9 cellular contexts compared by ENCODE assay signal in genomic region chr5:96781031-96781733, GRCh38. TPM values are rescaled to one million over a fixed set of nuclear protein-coding genes. Genes with fewer than 3 reads are reported as not detected.
DNase-seq lines count a peak whose midpoint lies in the region; ATAC-seq and TF ChIP-seq lines count a peak whose summit lies in the region.
"Had no signal": no experiment of that assay in that cellular context is flagged by ENCODE, and none has a peak within 500 bp of the region (broad histone marks: within the 10 kb centered on the region; RNA-seq: fewer than 3 reads in every experiment).

No MANE protein-coding gene starts in this region.

- in situ Hi-C loops in brain microvascular endothelial cell (cut with HindIII; ENCODE audit: low pct_ligation_motif_present, low sequenced_read_pairs): no loop called here

- no peak overlapping the region for H3K4me3 ChIP-seq in LNCaP clone FGC (ENCODE audit: low read depth, low read length)
- H3K4me3 ChIP-seq in brain microvascular endothelial cell (ENCODE audit: low read depth, low read length): no peak overlapping the region
- no peak overlapping the region for H3K4me3 ChIP-seq in mucosa of descending colon

- DNase-seq in AG20443 (ENCODE audit: low spot score) (peak; percentile 32), LNCaP clone FGC (ENCODE audit: low read depth) (peak; percentile 94), brain microvascular endothelial cell (peak; percentile 18), mucosa of descending colon (no peak), iPS-NIHi11 (ENCODE audit: low spot score) (no peak), SIG-M5 (lab: John Stamatoyannopoulos, UW) (no peak)
- DNase-seq: DMS153 had no signal

- peak; percentile 70 for ATAC-seq in mucosa of descending colon
- ATAC-seq in GM21529 (IDR thresholded peaks at IDR 0.05; ENCODE audit: unreplicated experiment): no peak
- ATAC-seq in HG03460 (IDR thresholded peaks at IDR 0.05; ENCODE audit: unreplicated experiment): no peak

- intact Hi-C loops in mucosa of descending colon (cut with DNase I, micrococcal nuclease): no loop called here

- TF ChIP-seq CTCF in LNCaP clone FGC (IDR thresholded peaks at IDR 0.05; ENCODE audit: control insufficient read depth, extremely low read depth, insufficient read depth): no peak
- no peak for TF ChIP-seq CTCF in brain microvascular endothelial cell (IDR thresholded peaks at IDR 0.05; ENCODE audit: low read depth, low read length, missing control alignments)
- no peak for TF ChIP-seq CTCF in mucosa of descending colon (IDR thresholded peaks at IDR 0.05)

- no peaks in the 10 kb centered on the region for H3K9me3 ChIP-seq in mucosa of descending colon

- H3K27ac ChIP-seq in brain microvascular endothelial cell: peak overlapping the region; percentile 76

- H3K36me3 ChIP-seq in brain microvascular endothelial cell (replicated peaks) (peaks cover 49% of the 10 kb centered on the region), mucosa of descending colon (ENCODE audit: low read depth) (peaks cover 6% of the 10 kb centered on the region)

- no peaks in the 10 kb centered on the region for H3K27me3 ChIP-seq in brain microvascular endothelial cell (replicated peaks)

- H3K4me1 ChIP-seq in mucosa of descending colon (ENCODE audit: low read depth): no peaks in the 10 kb centered on the region

RNA-seq across cellular contexts. Expression of gene ERAP1, which starts 26.6 kb away (rescaled TPM):
- 100 to 1,000 TPM in 1 of 3 donors, 10 to 100 TPM in 2; 79.4 to 110 (median 98.4) TPM for total RNA-seq in mucosa of descending colon

Comparison
In these comparisons a context has a peak if more than half of its experiments do, and no peak if none do; other contexts are left out.
1. DNase-seq: peak in AG20443 (single experiment), LNCaP clone FGC (single experiment) and brain microvascular endothelial cell (single experiment); none in mucosa of descending colon (0 of 3), iPS-NIHi11 (single experiment) and SIG-M5 (single experiment).